In the genomic region with DNA sequence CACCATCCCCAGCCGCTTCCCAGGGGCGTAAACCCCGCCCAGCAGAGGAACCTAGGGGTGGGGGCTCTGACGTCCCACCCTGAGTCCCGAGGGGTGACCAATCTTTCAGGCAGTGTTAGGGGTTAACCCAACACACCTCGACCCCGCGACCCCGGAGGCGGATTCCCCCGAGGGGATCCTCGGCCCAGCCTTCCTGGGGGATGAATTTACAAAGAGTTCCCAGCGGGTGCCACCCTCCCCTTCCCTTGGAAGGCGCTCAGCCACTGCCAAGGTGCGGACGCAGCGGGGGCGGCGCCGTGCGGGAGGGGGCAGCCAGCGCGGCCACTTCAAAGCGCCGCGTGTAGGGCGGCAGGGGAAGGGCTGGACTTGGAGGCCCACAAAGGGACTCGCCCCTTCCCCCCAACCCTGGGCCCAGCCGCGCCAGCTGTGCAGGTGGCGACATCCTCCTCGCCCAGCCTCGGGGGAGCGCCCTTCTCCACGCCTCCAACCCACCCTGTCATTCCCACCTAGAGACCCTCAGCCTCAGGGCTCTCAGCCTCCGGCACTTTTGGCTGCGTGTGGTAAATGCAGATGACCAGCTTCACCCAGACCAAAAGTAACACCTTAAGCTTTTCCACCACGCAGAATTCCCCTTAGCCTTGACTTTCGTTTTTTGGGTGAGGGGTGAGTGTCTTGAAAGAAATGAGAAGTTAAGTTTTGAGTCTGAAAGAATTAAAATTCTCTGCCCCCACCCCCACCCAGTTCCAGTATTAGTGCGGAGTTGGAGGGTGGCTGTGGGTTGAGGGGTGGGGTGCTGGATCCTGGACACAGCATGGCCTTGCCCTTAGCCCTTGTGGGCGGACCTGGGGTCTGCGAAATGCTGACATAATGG, we compare ENCODE assay signal across 8 cellular contexts. TPM values are rescaled to one million over a fixed set of nuclear protein-coding genes. Genes with fewer than 3 reads are reported as not detected.
DNase-seq lines count a peak whose midpoint lies in the region; ATAC-seq and TF ChIP-seq lines count a peak whose summit lies in the region.

No MANE protein-coding gene starts in this region.

- no peaks in the 10 kb centered on the region for H3K9me3 ChIP-seq in Karpas-422 (ENCODE audit: low read length)

- no peaks in the 10 kb centered on the region for H3K9me2 ChIP-seq in Karpas-422 (replicated peaks; ENCODE audit: insufficient read depth, low read length)

- H3K79me2 ChIP-seq in Karpas-422 (ENCODE audit: low read length), result no peaks in the 10 kb centered on the region

- H3K9ac ChIP-seq in Karpas-422 (ENCODE audit: low read length), result no peak overlapping the region

- H2AFZ ChIP-seq in Karpas-422 (ENCODE audit: low read length), result no peak overlapping the region

- H3K36me3 ChIP-seq in Karpas-422 (ENCODE audit: insufficient read depth, low read length), result no peaks in the 10 kb centered on the region

- no peak overlapping the region for H3K4me2 ChIP-seq in Karpas-422 (ENCODE audit: low read depth, low read length, poor library complexity, severe bottlenecking)

- no peak overlapping the region for H3K27ac ChIP-seq in Karpas-422 (ENCODE audit: low read length)

- DNase-seq in fibroblast of mammary gland (ENCODE audit: low read depth), result no peak
- DNase-seq in progenitor cell of endocrine pancreas (ENCODE audit: low spot score, unreplicated experiment), result no peak
- no peak for DNase-seq in Karpas-422
- DNase-seq in NCI-H526 (lab: John Stamatoyannopoulos, UW), result no peak

- H3K27me3 ChIP-seq in Karpas-422 (ENCODE audit: low read length), result no peaks in the 10 kb centered on the region

- peak overlapping the region; percentile 66 for H3K4me3 Mint-ChIP-seq in progenitor cell of endocrine pancreas (ENCODE audit: low read depth)

- TF ChIP-seq CTCF in fibroblast of mammary gland (conservative IDR thresholded peaks at IDR 0.05; ENCODE audit: control insufficient read depth, insufficient read depth, low read depth, low read length) (no peak), progenitor cell of endocrine pancreas (IDR thresholded peaks at IDR 0.05; ENCODE audit: unreplicated experiment) (no peak)

- ATAC-seq in GM19397 (IDR thresholded peaks at IDR 0.05; ENCODE audit: unreplicated experiment) (peak; percentile 49), HG03045 (IDR thresholded peaks at IDR 0.05; ENCODE audit: unreplicated experiment) (no peak), HG03159 (IDR thresholded peaks at IDR 0.05; ENCODE audit: unreplicated experiment) (no peak)
- peak; percentile 18 to 21 for ATAC-seq in activated CD4-positive, CD25-positive, alpha-beta regulatory T cell treated with anti-CD3 and anti-CD28 coated beads, Interleukin-2, amount 50 U/mL, for 24 hours

- H4K20me1 ChIP-seq in Karpas-422 (ENCODE audit: insufficient read depth, low read depth, low read length), result no peaks in the 10 kb centered on the region

- peaks cover 3% of the 10 kb centered on the region for H3K4me1 Mint-ChIP-seq in progenitor cell of endocrine pancreas (ENCODE audit: low read depth)

- H3K27me3 Mint-ChIP-seq in progenitor cell of endocrine pancreas, result peaks cover 20% of the 10 kb centered on the region

- H3K27ac Mint-ChIP-seq in progenitor cell of endocrine pancreas, result no peak overlapping the region

- no peaks in the 10 kb centered on the region for H3K4me1 ChIP-seq in Karpas-422 (ENCODE audit: low read length)

- H3K36me3 Mint-ChIP-seq in progenitor cell of endocrine pancreas (ENCODE audit: insufficient read depth), result no peaks in the 10 kb centered on the region

- peak overlapping the region; percentile 17 for H3K4me3 ChIP-seq in fibroblast of mammary gland (ENCODE audit: control insufficient read depth, low read depth, low read length)
- no peak overlapping the region for H3K4me3 ChIP-seq in Karpas-422 (ENCODE audit: low read length)

- no peaks in the 10 kb centered on the region for H3K9me3 Mint-ChIP-seq in progenitor cell of endocrine pancreas (ENCODE audit: low read depth)

RNA-seq across cellular contexts. Expression of a gene that starts 43.3 kb away (rescaled TPM):
- 14.4 and 16.6 TPM in 2 replicates for total RNA-seq in progenitor cell of endocrine pancreas
- not detected in 2 replicates for total RNA-seq in Karpas-422 (2014; rRNA removed; shearing (Covaris generic); ENCODE audit: low replicate concordance)

Comparison
In these comparisons a context has a peak if more than half of its experiments do, and no peak if none do; other contexts are left out.
1. ATAC-seq: peak in GM19397 (single experiment) and activated CD4-positive, CD25-positive, alpha-beta regulatory T cell treated with anti-CD3 and anti-CD28 coated beads, Interleukin-2, amount 50 U/mL, for 24 hours (2 of 2); none in HG03045 (single experiment) and HG03159 (single experiment).
2. RNA of a gene that starts 43.3 kb away (total RNA-seq): 14.4 to 16.6 TPM in progenitor cell of endocrine pancreas; not detected in Karpas-422; every median in the first group is over 10 times any median in the second.